In genomic region chr14:101368629-101369028, GRCh38 we compare ENCODE assay signal across 15 cellular contexts.
DNase-seq lines count a peak whose midpoint lies in the region; ATAC-seq and TF ChIP-seq lines count a peak whose summit lies in the region.
"Had no signal": no experiment of that assay in that cellular context is flagged by ENCODE, and none has a peak within 500 bp of the region (broad histone marks: within the 10 kb centered on the region; RNA-seq: fewer than 3 reads in every experiment).

No MANE protein-coding gene starts in this region.

- no peak overlapping the region for H3K18ac ChIP-seq in neuronal stem cell (ENCODE audit: low read length)

- H3K27ac ChIP-seq in neuronal stem cell (replicated peaks; ENCODE audit: low read length) (no peak overlapping the region), tibial artery (peak overlapping the region; percentile 1 to 31)
- H3K27ac ChIP-seq: BLaER1 had no signal

- no peak overlapping the region for H3K4me2 ChIP-seq in neuronal stem cell (ENCODE audit: insufficient read depth, low read length, poor library complexity, severe bottlenecking)
- H3K4me2 ChIP-seq: BLaER1 had no signal

- H3K27me3 ChIP-seq in neuronal stem cell (ENCODE audit: control insufficient read depth in 3 of 3, insufficient read depth in 3 of 3, low read depth in 1 of 3, low read length in 3 of 3), result peaks cover 0 to 2% (median 0%) of the 10 kb centered on the region in 3 experiments
- H3K27me3 ChIP-seq in tibial artery, result peaks cover 0 to 2% of the 10 kb centered on the region in 2 donors
- H3K27me3 ChIP-seq: BLaER1 had no signal

- no peak overlapping the region for H4K8ac ChIP-seq in neuronal stem cell (ENCODE audit: low read depth, low read length)

- no peak overlapping the region for H2BK15ac ChIP-seq in neuronal stem cell (ENCODE audit: low read length)

- H3K23ac ChIP-seq in neuronal stem cell (ENCODE audit: low read depth, low read length, poor library complexity), result no peak overlapping the region

- no peak overlapping the region for H4K91ac ChIP-seq in neuronal stem cell (ENCODE audit: low read depth, low read length, poor library complexity)

- peaks cover 2% of the 10 kb centered on the region for H3K79me1 ChIP-seq in neuronal stem cell (ENCODE audit: low read depth, low read length)

- H3K4me3 ChIP-seq in neuronal stem cell (ENCODE audit: low read length in 2 of 2) (no peak overlapping the region), tibial artery (no peak overlapping the region)
- H3K4me3 ChIP-seq: BLaER1 had no signal

- no peaks in the 10 kb centered on the region for H3K36me3 ChIP-seq in neuronal stem cell (replicated peaks in 1 of 2; ENCODE audit: control insufficient read depth in 2 of 2, insufficient read depth in 2 of 2, low read length in 2 of 2)
- no peaks in the 10 kb centered on the region for H3K36me3 ChIP-seq in tibial artery
- H3K36me3 ChIP-seq: BLaER1 had no signal

- H3K9me3 ChIP-seq in neuronal stem cell (replicated peaks in 1 of 2; ENCODE audit: control insufficient read depth in 2 of 2, insufficient read depth in 1 of 2, low read depth in 1 of 2, low read length in 2 of 2), result no peaks in the 10 kb centered on the region
- H3K9me3 ChIP-seq in tibial artery, result no peaks in the 10 kb centered on the region
- H3K9me3 ChIP-seq: BLaER1 had no signal

- TF ChIP-seq CTCF in tibial artery (IDR thresholded peaks at IDR 0.05), result no peak

- H2BK12ac ChIP-seq in neuronal stem cell (ENCODE audit: low read length), result no peak overlapping the region

- no peak overlapping the region for H2AFZ ChIP-seq in neuronal stem cell (ENCODE audit: low read length)

- ATAC-seq in Right ventricle myocardium superior (ENCODE audit: poor library complexity) (no peak), left ventricle myocardium superior (no peak), HG02885 (IDR thresholded peaks at IDR 0.05; ENCODE audit: poor library complexity, unreplicated experiment) (no peak)

- peaks cover 7 to 29% of the 10 kb centered on the region in 2 donors for H3K4me1 ChIP-seq in neuronal stem cell (ENCODE audit: control insufficient read depth in 2 of 2, insufficient read depth in 1 of 2, low read depth in 1 of 2, low read length in 2 of 2)
- H3K4me1 ChIP-seq in tibial artery, result peaks cover 0 to 24% (median 19%) of the 10 kb centered on the region in 4 donors

- no peak overlapping the region for H3K9ac ChIP-seq in neuronal stem cell (ENCODE audit: low read depth, low read length, poor library complexity)
- H3K9ac ChIP-seq: BLaER1 had no signal

- no peak overlapping the region for H3K14ac ChIP-seq in neuronal stem cell (ENCODE audit: low read length)

- H2BK120ac ChIP-seq in neuronal stem cell (ENCODE audit: low read depth, low read length), result no peak overlapping the region

- peak overlapping the region; percentile 50 for H2AK5ac ChIP-seq in neuronal stem cell (ENCODE audit: low read depth, low read length)

- peak; percentile 4 for DNase-seq in Right ventricle myocardium superior
- no peak for DNase-seq in left ventricle myocardium superior
- no peak for DNase-seq in neuronal stem cell (ENCODE audit: low spot score)
- no peak for DNase-seq in tibial artery
- no peak for DNase-seq in NCI-H748 treated with DMSO at 0.1 percent for 48 hours (lab: John Stamatoyannopoulos, UW)
- DNase-seq in NCI-H2081 treated with DMSO at 0.1 percent for 48 hours (lab: John Stamatoyannopoulos, UW), result no peak
- DNase-seq in NCI-H1694 (lab: John Stamatoyannopoulos, UW), result no peak
- DNase-seq: 8988T; CD4-positive, alpha-beta memory T cell; DMS79 treated with DMSO at 0.1 percent for 48 hours; GF-D8; HCEC 1CT; IMR-90 had no signal

- H3K4ac ChIP-seq in neuronal stem cell (ENCODE audit: low read length), result no peak overlapping the region

- no CpG with 5 or more reads among the region's 6 CpGs for WGBS in neuronal stem cell (ENCODE audit: extremely low coverage in 2 of 2, insufficient read length in 2 of 2, insufficient replicate concordance in 1 of 2), 2 donors

- H2BK5ac ChIP-seq in neuronal stem cell (ENCODE audit: low read length), result no peak overlapping the region

- intact Hi-C loops in Right ventricle myocardium superior (cut with DNase I), result no loop called here
- intact Hi-C loops in left ventricle myocardium superior (cut with micrococcal nuclease), result no loop called here
- intact Hi-C loops in tibial artery (cut with DNase I; ENCODE audit: low total_unique reads), result no loop called here
